ENCODE assay signal across 1 cellular context in genomic region chr10:101229275-101230184, GRCh38.
TF ChIP-seq lines count a peak whose summit lies in the region.

A gene with protein sequence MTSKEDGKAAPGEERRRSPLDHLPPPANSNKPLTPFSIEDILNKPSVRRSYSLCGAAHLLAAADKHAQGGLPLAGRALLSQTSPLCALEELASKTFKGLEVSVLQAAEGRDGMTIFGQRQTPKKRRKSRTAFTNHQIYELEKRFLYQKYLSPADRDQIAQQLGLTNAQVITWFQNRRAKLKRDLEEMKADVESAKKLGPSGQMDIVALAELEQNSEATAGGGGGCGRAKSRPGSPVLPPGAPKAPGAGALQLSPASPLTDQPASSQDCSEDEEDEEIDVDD (minus strand): TSS chr10:101229463. CDS start chr10:101228815, 648 bp downstream.

TF ChIP-seq in HEK293, 187 proteins besides CTCF, POLR2A, EP300 and RAD21 (continued from another document and continues in another):
- TF ChIP-seq ZNF184 (tag by site-specific recombination; IDR thresholded peaks at IDR 0.05): no peak
- no peak for TF ChIP-seq ZNF677 (tag by site-specific recombination; IDR thresholded peaks at IDR 0.05)
- peak; percentile 87; the same call in 1 of the 2 replicates for TF ChIP-seq ZNF639 (tag by site-specific recombination; IDR thresholded peaks at IDR 0.05)
- no peak for TF ChIP-seq ZNF704 (tag by site-specific recombination; IDR thresholded peaks at IDR 0.05)
- TF ChIP-seq, protein P1, sequence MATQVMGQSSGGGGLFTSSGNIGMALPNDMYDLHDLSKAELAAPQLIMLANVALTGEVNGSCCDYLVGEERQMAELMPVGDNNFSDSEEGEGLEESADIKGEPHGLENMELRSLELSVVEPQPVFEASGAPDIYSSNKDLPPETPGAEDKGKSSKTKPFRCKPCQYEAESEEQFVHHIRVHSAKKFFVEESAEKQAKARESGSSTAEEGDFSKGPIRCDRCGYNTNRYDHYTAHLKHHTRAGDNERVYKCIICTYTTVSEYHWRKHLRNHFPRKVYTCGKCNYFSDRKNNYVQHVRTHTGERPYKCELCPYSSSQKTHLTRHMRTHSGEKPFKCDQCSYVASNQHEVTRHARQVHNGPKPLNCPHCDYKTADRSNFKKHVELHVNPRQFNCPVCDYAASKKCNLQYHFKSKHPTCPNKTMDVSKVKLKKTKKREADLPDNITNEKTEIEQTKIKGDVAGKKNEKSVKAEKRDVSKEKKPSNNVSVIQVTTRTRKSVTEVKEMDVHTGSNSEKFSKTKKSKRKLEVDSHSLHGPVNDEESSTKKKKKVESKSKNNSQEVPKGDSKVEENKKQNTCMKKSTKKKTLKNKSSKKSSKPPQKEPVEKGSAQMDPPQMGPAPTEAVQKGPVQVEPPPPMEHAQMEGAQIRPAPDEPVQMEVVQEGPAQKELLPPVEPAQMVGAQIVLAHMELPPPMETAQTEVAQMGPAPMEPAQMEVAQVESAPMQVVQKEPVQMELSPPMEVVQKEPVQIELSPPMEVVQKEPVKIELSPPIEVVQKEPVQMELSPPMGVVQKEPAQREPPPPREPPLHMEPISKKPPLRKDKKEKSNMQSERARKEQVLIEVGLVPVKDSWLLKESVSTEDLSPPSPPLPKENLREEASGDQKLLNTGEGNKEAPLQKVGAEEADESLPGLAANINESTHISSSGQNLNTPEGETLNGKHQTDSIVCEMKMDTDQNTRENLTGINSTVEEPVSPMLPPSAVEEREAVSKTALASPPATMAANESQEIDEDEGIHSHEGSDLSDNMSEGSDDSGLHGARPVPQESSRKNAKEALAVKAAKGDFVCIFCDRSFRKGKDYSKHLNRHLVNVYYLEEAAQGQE (tag by site-specific recombination; IDR thresholded peaks at IDR 0.05): no peak
- TF ChIP-seq ZNF596 (tag by site-specific recombination; IDR thresholded peaks at IDR 0.05): peak; percentile 87
- peak; percentile 57; the same call in 1 of the 2 replicates for TF ChIP-seq ZBTB21 (tag by site-specific recombination; IDR thresholded peaks at IDR 0.05)
- TF ChIP-seq, protein P2, sequence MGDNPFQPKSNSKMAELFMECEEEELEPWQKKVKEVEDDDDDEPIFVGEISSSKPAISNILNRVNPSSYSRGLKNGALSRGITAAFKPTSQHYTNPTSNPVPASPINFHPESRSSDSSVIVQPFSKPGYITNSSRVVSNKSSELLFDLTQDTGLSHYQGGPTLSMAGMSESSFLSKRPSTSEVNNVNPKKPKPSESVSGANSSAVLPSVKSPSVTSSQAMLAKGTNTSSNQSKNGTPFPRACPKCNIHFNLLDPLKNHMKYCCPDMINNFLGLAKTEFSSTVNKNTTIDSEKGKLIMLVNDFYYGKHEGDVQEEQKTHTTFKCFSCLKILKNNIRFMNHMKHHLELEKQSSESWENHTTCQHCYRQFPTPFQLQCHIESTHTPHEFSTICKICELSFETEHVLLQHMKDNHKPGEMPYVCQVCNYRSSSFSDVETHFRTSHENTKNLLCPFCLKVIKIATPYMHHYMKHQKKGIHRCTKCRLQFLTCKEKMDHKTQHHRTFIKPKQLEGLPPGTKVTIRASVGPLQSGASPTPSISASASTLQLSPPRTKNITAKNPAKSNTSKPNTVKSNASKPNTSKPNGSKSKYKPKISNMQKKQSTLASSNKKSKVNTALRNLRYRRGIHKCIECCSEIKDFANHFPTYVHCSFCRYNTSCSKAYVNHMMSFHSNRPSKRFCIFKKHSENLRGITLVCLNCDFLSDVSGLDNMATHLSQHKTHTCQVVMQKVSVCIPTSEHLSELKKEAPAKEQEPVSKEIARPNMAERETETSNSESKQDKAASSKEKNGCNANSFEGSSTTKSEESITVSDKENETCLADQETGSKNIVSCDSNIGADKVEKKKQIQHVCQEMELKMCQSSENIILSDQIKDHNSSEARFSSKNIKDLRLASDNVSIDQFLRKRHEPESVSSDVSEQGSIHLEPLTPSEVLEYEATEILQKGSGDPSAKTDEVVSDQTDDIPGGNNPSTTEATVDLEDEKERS (tag by site-specific recombination; IDR thresholded peaks at IDR 0.05): no peak
- TF ChIP-seq, protein P3, sequence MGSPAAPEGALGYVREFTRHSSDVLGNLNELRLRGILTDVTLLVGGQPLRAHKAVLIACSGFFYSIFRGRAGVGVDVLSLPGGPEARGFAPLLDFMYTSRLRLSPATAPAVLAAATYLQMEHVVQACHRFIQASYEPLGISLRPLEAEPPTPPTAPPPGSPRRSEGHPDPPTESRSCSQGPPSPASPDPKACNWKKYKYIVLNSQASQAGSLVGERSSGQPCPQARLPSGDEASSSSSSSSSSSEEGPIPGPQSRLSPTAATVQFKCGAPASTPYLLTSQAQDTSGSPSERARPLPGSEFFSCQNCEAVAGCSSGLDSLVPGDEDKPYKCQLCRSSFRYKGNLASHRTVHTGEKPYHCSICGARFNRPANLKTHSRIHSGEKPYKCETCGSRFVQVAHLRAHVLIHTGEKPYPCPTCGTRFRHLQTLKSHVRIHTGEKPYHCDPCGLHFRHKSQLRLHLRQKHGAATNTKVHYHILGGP (tag by site-specific recombination; IDR thresholded peaks at IDR 0.05): no peak
- no peak for TF ChIP-seq ZNF510 (tag by site-specific recombination; IDR thresholded peaks at IDR 0.05; ENCODE audit: insufficient replicate concordance)
- TF ChIP-seq, protein P4, sequence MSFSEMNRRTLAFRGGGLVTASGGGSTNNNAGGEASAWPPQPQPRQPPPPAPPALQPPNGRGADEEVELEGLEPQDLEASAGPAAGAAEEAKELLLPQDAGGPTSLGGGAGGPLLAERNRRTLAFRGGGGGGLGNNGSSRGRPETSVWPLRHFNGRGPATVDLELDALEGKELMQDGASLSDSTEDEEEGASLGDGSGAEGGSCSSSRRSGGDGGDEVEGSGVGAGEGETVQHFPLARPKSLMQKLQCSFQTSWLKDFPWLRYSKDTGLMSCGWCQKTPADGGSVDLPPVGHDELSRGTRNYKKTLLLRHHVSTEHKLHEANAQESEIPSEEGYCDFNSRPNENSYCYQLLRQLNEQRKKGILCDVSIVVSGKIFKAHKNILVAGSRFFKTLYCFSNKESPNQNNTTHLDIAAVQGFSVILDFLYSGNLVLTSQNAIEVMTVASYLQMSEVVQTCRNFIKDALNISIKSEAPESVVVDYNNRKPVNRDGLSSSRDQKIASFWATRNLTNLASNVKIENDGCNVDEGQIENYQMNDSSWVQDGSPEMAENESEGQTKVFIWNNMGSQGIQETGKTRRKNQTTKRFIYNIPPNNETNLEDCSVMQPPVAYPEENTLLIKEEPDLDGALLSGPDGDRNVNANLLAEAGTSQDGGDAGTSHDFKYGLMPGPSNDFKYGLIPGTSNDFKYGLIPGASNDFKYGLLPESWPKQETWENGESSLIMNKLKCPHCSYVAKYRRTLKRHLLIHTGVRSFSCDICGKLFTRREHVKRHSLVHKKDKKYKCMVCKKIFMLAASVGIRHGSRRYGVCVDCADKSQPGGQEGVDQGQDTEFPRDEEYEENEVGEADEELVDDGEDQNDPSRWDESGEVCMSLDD (tag by site-specific recombination; IDR thresholded peaks at IDR 0.05): peak; percentile 44; the same call in 1 of the 2 replicates
- TF ChIP-seq IKZF3 (tag by site-specific recombination; IDR thresholded peaks at IDR 0.05): no peak
- TF ChIP-seq PBX3 (CRISPR knock-in tag; IDR thresholded peaks at IDR 0.05): no peak
- TF ChIP-seq YY2 (tag by site-specific recombination; IDR thresholded peaks at IDR 0.05): no peak
- TF ChIP-seq BCL11B (tag by site-specific recombination; IDR thresholded peaks at IDR 0.05; ENCODE audit: low read depth): 0 out of 2 replicates have a peak, but pooled peaks have one; percentile 60
- no peak for TF ChIP-seq ZNF239 (tag by site-specific recombination; IDR thresholded peaks at IDR 0.05)
- TF ChIP-seq PRDM4 (tag by site-specific recombination; IDR thresholded peaks at IDR 0.05): no peak; the same call in 1 of the 2 replicates
- TF ChIP-seq ZNF23 (tag by site-specific recombination; IDR thresholded peaks at IDR 0.05; ENCODE audit: borderline replicate concordance): no peak
- peak; percentile 99 for TF ChIP-seq ZNF366 (tag by site-specific recombination; conservative IDR thresholded peaks at IDR 0.05)
- no peak for TF ChIP-seq TCF7L2 (IDR thresholded peaks at IDR 0.05; ENCODE audit: borderline replicate concordance, low read depth, low read length)
- TF ChIP-seq ZNF488 (tag by site-specific recombination; IDR thresholded peaks at IDR 0.05): no peak
- TF ChIP-seq ZNF324 (tag by site-specific recombination; IDR thresholded peaks at IDR 0.05): peak; percentile 86
- TF ChIP-seq ZBTB20 (tag by site-specific recombination; IDR thresholded peaks at IDR 0.05): peak; percentile 91
- TF ChIP-seq ZNF664 (tag by site-specific recombination; IDR thresholded peaks at IDR 0.05): no peak; the same call in 1 of the 2 replicates
- no peak; the same call in 1 of the 2 replicates for TF ChIP-seq ZNF777 (tag by site-specific recombination; IDR thresholded peaks at IDR 0.05; ENCODE audit: borderline replicate concordance)
- no peak for TF ChIP-seq ZNF214 (tag by site-specific recombination; IDR thresholded peaks at IDR 0.05; ENCODE audit: borderline replicate concordance)
- no peak for TF ChIP-seq ZNF140 (tag by site-specific recombination; IDR thresholded peaks at IDR 0.05)
- no peak for TF ChIP-seq ZBTB49 (tag by site-specific recombination; IDR thresholded peaks at IDR 0.05; ENCODE audit: low read depth)
- no peak for TF ChIP-seq ZNF791 (tag by site-specific recombination; IDR thresholded peaks at IDR 0.05)
- TF ChIP-seq ZNF133 (tag by site-specific recombination; IDR thresholded peaks at IDR 0.05): no peak
- peak; percentile 90 for TF ChIP-seq BCL11A (tag by site-specific recombination; IDR thresholded peaks at IDR 0.05; ENCODE audit: low read depth)
- TF ChIP-seq ZBTB8A (tag by site-specific recombination; IDR thresholded peaks at IDR 0.05): peak; percentile 85
- no peak for TF ChIP-seq ZNF146 (tag by site-specific recombination; IDR thresholded peaks at IDR 0.05)
- peak; percentile 96 for TF ChIP-seq GLIS2 (tag by site-specific recombination; IDR thresholded peaks at IDR 0.05)
- peak; percentile 80 for TF ChIP-seq ZIC2 (tag by site-specific recombination; IDR thresholded peaks at IDR 0.05)
- 0 out of 2 replicates have a peak, but pooled peaks have one; percentile 9 for TF ChIP-seq ZNF433 (tag by site-specific recombination; IDR thresholded peaks at IDR 0.05; ENCODE audit: low read depth)
- no peak for TF ChIP-seq ZNF473 (tag by site-specific recombination; IDR thresholded peaks at IDR 0.05)
